In genomic region chr14:57512221-57512620, GRCh38 we compare ENCODE assay signal across 25 cellular contexts. TPM values are rescaled to one million over a fixed set of nuclear protein-coding genes. Genes with fewer than 3 reads are reported as not detected.
DNase-seq lines count a peak whose midpoint lies in the region; ATAC-seq, FAIRE-seq and TF ChIP-seq lines count a peak whose summit lies in the region.
"Had no signal": no experiment of that assay in that cellular context is flagged by ENCODE, and none has a peak within 500 bp of the region (broad histone marks: within the 10 kb centered on the region; RNA-seq: fewer than 3 reads in every experiment).

No MANE protein-coding gene starts in this region.

- H3K4me3 ChIP-seq in vagina = no peak overlapping the region
- H3K4me3 ChIP-seq: BLaER1 treated with 17β-estradiol and CSF1 and Interleukin-3, amounts not matched to agents 10 nM and 100 nM; GM23338 had no signal

- no peak overlapping the region for H3K27ac ChIP-seq in vagina
- H3K27ac ChIP-seq: BLaER1 treated with 17β-estradiol and CSF1 and Interleukin-3, amounts not matched to agents 10 nM and 100 nM; HL-60 had no signal

- no peaks in the 10 kb centered on the region for H3K4me1 ChIP-seq in vagina
- H3K4me1 ChIP-seq: BLaER1 treated with 17β-estradiol and CSF1 and Interleukin-3, amounts not matched to agents 10 nM and 100 nM had no signal

- intact Hi-C loops in vagina (cut with DNase I) = no loop called here

- no peaks in the 10 kb centered on the region for H3K9me3 ChIP-seq in vagina

- CTCF ChIA-PET in T-cell (lab: Charles Lee) = no interaction called here

- FAIRE-seq in urothelium cell line (lab: Jason Lieb, UNC) = peak; percentile 23
- FAIRE-seq: GM19239, TTC549 had no signal

- no peak for ATAC-seq in T-cell (replicated peaks in 1 of 4)
- ATAC-seq: GM23338; natural killer cell; stimulated activated naive B cell treated with anti-CD40 and anti-IgM and Interleukin-4, amounts not matched to agents 10 μg/mL and 1 μg/mL and 100 μg/mL, for 72 hours had no signal

- no peak overlapping the region for H3K27ac Mint-ChIP-seq in T-cell
- H3K27ac Mint-ChIP-seq: activated naive CD8-positive, alpha-beta T cell; GM23338; natural killer cell; stimulated activated naive B cell treated with anti-CD40 and anti-IgM and Interleukin-4, amounts not matched to agents 10 μg/mL and 1 μg/mL and 100 μg/mL, for 72 hours had no signal

- POLR2A ChIA-PET in T-cell (lab: Charles Lee) = no interaction called here

- no peaks in the 10 kb centered on the region for H3K36me3 ChIP-seq in vagina
- H3K36me3 ChIP-seq: BLaER1 treated with 17β-estradiol and CSF1 and Interleukin-3, amounts not matched to agents 10 nM and 100 nM had no signal

- TF ChIP-seq CTCF in vagina (IDR thresholded peaks at IDR 0.05) = no peak

- no peaks in the 10 kb centered on the region for H3K27me3 ChIP-seq in vagina
- H3K27me3 ChIP-seq: BLaER1 treated with 17β-estradiol and CSF1 and Interleukin-3, amounts not matched to agents 10 nM and 100 nM had no signal

- H3K4me1 Mint-ChIP-seq in T-cell = no peaks in the 10 kb centered on the region
- H3K4me1 Mint-ChIP-seq: GM23338; natural killer cell; stimulated activated naive B cell treated with anti-CD40 and anti-IgM and Interleukin-4, amounts not matched to agents 10 μg/mL and 1 μg/mL and 100 μg/mL, for 72 hours had no signal

- H3K4me3 Mint-ChIP-seq in T-cell = no peak overlapping the region
- H3K4me3 Mint-ChIP-seq: activated naive CD8-positive, alpha-beta T cell; GM23338; natural killer cell; stimulated activated naive B cell treated with anti-CD40 and anti-IgM and Interleukin-4, amounts not matched to agents 10 μg/mL and 1 μg/mL and 100 μg/mL, for 72 hours had no signal

- H3K9me3 Mint-ChIP-seq in T-cell = peaks cover 7 to 16% (median 10%) of the 10 kb centered on the region in 3 donors

- TF ChIP-seq POLR2A in vagina (IDR thresholded peaks at IDR 0.05) = no peak

- DNase-seq in NCI-H82 (lab: John Stamatoyannopoulos, UW) (peak; percentile 51), NCI-H82 treated with DMSO at 0.1 percent for 48 hours (lab: John Stamatoyannopoulos, UW; ENCODE audit: unreplicated experiment) (no peak), NCI-H2227 treated with DMSO at 0.1 percent for 48 hours (lab: John Stamatoyannopoulos, UW) (peak; percentile 17), fibroblast of peridontal ligament (ENCODE audit: extremely low read depth) (peak; percentile 8), urothelium cell line (ENCODE audit: low spot score) (no peak), vagina (ENCODE audit: extremely low spot score in 2 of 2) (no peak), T-cell (no peak), UCSD-AML1 (lab: John Stamatoyannopoulos, UW; ENCODE audit: unreplicated experiment) (no peak)
- DNase-seq: ACHN; activated CD4-positive, alpha-beta T cell treated with anti-CD3 and anti-CD28 coated beads for 48 hours; cerebellar nuclear complex; erythroblast; mesendoderm; natural killer cell; NCI-H2029 treated with DMSO at 0.1 percent for 48 hours; stimulated activated CD4-positive, alpha-beta T cell treated with anti-CD3 and anti-CD28 coated beads, Interleukin-2, amount 100 ng/mL, for 24 hours; stimulated activated naive B cell treated with anti-CD40 and anti-IgM and Interleukin-4, amounts not matched to agents 10 μg/mL and 1 μg/mL and 100 μg/mL, for 72 hours had no signal

- H3K27me3 Mint-ChIP-seq in T-cell = peaks cover under 1 to 5% of the 10 kb centered on the region in 2 donors

- no peaks in the 10 kb centered on the region for H3K36me3 Mint-ChIP-seq in T-cell
- H3K36me3 Mint-ChIP-seq: activated naive CD8-positive, alpha-beta T cell; natural killer cell had no signal

RNA-seq across cellular contexts. Expression of gene CCDC198, which starts 18.6 kb away (rescaled TPM):
- total RNA-seq in vagina (not detected), T-cell (not detected)
- total RNA-seq: GM23338, natural killer cell, posterior vena cava, skeletal muscle tissue had no signal

Comparison
In these comparisons a context has a peak if more than half of its experiments do, and no peak if none do; other contexts are left out.
1. DNase-seq: peak in NCI-H82 (single experiment), NCI-H2227 treated with DMSO at 0.1 percent for 48 hours (single experiment) and fibroblast of peridontal ligament (single experiment); none in NCI-H82 treated with DMSO at 0.1 percent for 48 hours (single experiment), urothelium cell line (single experiment), vagina (0 of 2), T-cell (0 of 34) and UCSD-AML1 (single experiment).